1 cellular context compared by ENCODE assay signal in the genomic region with DNA sequence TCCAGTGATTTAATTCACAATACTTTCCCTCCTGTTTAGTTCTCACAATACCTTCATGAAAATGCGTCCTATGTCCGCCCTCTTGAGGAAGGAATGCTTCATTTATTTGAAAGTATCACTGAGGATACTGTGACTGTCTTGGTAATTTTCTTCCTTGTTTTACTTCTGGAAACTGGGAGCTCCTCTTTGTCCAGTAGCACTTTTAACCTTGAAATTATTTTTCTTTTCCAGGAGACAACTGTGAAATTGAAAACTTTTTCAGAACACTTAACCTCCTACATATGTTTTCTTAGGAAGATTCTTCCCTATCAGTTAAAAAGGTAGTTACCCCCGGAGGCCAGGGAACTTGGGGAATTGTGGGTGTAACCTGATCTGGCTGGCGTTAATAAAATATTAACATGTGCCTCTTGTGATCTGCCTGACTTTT.
TF ChIP-seq lines count a peak whose summit lies in the region.

No MANE protein-coding gene starts in this region.

TF ChIP-seq in HepG2, 621 proteins besides CTCF, POLR2A, EP300 and RAD21 (continued from another document and continues in another):
- TF ChIP-seq, protein P1, sequence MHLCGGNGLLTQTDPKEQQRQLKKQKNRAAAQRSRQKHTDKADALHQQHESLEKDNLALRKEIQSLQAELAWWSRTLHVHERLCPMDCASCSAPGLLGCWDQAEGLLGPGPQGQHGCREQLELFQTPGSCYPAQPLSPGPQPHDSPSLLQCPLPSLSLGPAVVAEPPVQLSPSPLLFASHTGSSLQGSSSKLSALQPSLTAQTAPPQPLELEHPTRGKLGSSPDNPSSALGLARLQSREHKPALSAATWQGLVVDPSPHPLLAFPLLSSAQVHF (CRISPR knock-in tag; IDR thresholded peaks at IDR 0.05), result no peak
- TF ChIP-seq, protein P2, sequence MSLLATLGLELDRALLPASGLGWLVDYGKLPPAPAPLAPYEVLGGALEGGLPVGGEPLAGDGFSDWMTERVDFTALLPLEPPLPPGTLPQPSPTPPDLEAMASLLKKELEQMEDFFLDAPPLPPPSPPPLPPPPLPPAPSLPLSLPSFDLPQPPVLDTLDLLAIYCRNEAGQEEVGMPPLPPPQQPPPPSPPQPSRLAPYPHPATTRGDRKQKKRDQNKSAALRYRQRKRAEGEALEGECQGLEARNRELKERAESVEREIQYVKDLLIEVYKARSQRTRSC (CRISPR knock-in tag; IDR thresholded peaks at IDR 0.05; ENCODE audit: low read depth), result no peak
- TF ChIP-seq NFYB (CRISPR knock-in tag; IDR thresholded peaks at IDR 0.05), result no peak
- TF ChIP-seq HMGA1 (CRISPR knock-in tag; conservative IDR thresholded peaks at IDR 0.05), result no peak
- TF ChIP-seq ZBTB21 (CRISPR knock-in tag; IDR thresholded peaks at IDR 0.05), result no peak
- TF ChIP-seq SOX5 (CRISPR knock-in tag; IDR thresholded peaks at IDR 0.05; ENCODE audit: borderline replicate concordance), result 0 out of 2 replicates have a peak, but pooled peaks have one; percentile 7
- no peak for TF ChIP-seq SOX6 (IDR thresholded peaks at IDR 0.05)
- TF ChIP-seq SOX6 (CRISPR knock-in tag; IDR thresholded peaks at IDR 0.05), result no peak
- no peak for TF ChIP-seq NFATC3 (CRISPR knock-in tag; IDR thresholded peaks at IDR 0.05)
- TF ChIP-seq ZNF263 (CRISPR knock-in tag; IDR thresholded peaks at IDR 0.05), result no peak
- TF ChIP-seq, protein P3, sequence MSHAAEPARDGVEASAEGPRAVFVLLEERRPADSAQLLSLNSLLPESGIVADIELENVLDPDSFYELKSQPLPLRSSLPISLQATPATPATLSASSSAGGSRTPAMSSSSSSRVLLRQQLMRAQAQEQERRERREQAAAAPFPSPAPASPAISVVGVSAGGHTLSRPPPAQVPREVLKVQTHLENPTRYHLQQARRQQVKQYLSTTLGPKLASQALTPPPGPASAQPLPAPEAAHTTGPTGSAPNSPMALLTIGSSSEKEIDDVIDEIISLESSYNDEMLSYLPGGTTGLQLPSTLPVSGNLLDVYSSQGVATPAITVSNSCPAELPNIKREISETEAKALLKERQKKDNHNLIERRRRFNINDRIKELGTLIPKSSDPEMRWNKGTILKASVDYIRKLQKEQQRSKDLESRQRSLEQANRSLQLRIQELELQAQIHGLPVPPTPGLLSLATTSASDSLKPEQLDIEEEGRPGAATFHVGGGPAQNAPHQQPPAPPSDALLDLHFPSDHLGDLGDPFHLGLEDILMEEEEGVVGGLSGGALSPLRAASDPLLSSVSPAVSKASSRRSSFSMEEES (CRISPR knock-in tag; IDR thresholded peaks at IDR 0.05), result no peak
- no peak for TF ChIP-seq HNRNPK (IDR thresholded peaks at IDR 0.05; ENCODE audit: low read depth, low read length, poor library complexity, severe bottlenecking)
- peak; percentile 64; the same call in 1 of the 2 replicates for TF ChIP-seq MIXL1 (CRISPR knock-in tag; IDR thresholded peaks at IDR 0.05)
- no peak for TF ChIP-seq HINFP (CRISPR knock-in tag; IDR thresholded peaks at IDR 0.05; ENCODE audit: low read depth)
- TF ChIP-seq, protein P4, sequence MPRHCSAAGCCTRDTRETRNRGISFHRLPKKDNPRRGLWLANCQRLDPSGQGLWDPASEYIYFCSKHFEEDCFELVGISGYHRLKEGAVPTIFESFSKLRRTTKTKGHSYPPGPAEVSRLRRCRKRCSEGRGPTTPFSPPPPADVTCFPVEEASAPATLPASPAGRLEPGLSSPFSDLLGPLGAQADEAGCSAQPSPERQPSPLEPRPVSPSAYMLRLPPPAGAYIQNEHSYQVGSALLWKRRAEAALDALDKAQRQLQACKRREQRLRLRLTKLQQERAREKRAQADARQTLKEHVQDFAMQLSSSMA (CRISPR knock-in tag; IDR thresholded peaks at IDR 0.05), result no peak
- TF ChIP-seq ZBTB1 (CRISPR knock-in tag; IDR thresholded peaks at IDR 0.05; ENCODE audit: borderline replicate concordance), result no peak
- TF ChIP-seq TEAD3 (CRISPR knock-in tag; optimal IDR thresholded peaks at IDR 0.05; ENCODE audit: borderline replicate concordance), result peak; percentile 100
- peak; percentile 22; the same call in 1 of the 2 replicates for TF ChIP-seq SAP130 (CRISPR knock-in tag; IDR thresholded peaks at IDR 0.05; ENCODE audit: low read depth)
- no peak for TF ChIP-seq ATF7-NPFF (CRISPR knock-in tag; IDR thresholded peaks at IDR 0.05; ENCODE audit: low read depth)
- no peak for TF ChIP-seq MXD4 (CRISPR knock-in tag; IDR thresholded peaks at IDR 0.05)
- no peak for TF ChIP-seq ZNF382 (CRISPR knock-in tag; IDR thresholded peaks at IDR 0.05; ENCODE audit: borderline replicate concordance)
- no peak for TF ChIP-seq SIN3A (IDR thresholded peaks at IDR 0.05; ENCODE audit: borderline replicate concordance, low read depth, low read length)
- no peak for TF ChIP-seq FOSL1 (CRISPR knock-in tag; IDR thresholded peaks at IDR 0.05; ENCODE audit: borderline replicate concordance)
- no peak for TF ChIP-seq ATF2 (CRISPR knock-in tag; IDR thresholded peaks at IDR 0.05)
- TF ChIP-seq SP5 (CRISPR knock-in tag; IDR thresholded peaks at IDR 0.05; ENCODE audit: borderline replicate concordance, low read depth), result no peak
- no peak for TF ChIP-seq STAT6 (CRISPR knock-in tag; IDR thresholded peaks at IDR 0.05; ENCODE audit: borderline replicate concordance)
- no peak for TF ChIP-seq IRF2 (CRISPR knock-in tag; IDR thresholded peaks at IDR 0.05)
- TF ChIP-seq GATAD2A (CRISPR knock-in tag; IDR thresholded peaks at IDR 0.05), result 0 out of 2 replicates have a peak, but pooled peaks have one; percentile 42
- TF ChIP-seq MED13 (CRISPR knock-in tag; IDR thresholded peaks at IDR 0.05), result no peak
- TF ChIP-seq PHF8 (CRISPR knock-in tag; IDR thresholded peaks at IDR 0.05), result no peak
- no peak for TF ChIP-seq ZNF512B (CRISPR knock-in tag; IDR thresholded peaks at IDR 0.05; ENCODE audit: borderline replicate concordance)
- TF ChIP-seq, protein P5, sequence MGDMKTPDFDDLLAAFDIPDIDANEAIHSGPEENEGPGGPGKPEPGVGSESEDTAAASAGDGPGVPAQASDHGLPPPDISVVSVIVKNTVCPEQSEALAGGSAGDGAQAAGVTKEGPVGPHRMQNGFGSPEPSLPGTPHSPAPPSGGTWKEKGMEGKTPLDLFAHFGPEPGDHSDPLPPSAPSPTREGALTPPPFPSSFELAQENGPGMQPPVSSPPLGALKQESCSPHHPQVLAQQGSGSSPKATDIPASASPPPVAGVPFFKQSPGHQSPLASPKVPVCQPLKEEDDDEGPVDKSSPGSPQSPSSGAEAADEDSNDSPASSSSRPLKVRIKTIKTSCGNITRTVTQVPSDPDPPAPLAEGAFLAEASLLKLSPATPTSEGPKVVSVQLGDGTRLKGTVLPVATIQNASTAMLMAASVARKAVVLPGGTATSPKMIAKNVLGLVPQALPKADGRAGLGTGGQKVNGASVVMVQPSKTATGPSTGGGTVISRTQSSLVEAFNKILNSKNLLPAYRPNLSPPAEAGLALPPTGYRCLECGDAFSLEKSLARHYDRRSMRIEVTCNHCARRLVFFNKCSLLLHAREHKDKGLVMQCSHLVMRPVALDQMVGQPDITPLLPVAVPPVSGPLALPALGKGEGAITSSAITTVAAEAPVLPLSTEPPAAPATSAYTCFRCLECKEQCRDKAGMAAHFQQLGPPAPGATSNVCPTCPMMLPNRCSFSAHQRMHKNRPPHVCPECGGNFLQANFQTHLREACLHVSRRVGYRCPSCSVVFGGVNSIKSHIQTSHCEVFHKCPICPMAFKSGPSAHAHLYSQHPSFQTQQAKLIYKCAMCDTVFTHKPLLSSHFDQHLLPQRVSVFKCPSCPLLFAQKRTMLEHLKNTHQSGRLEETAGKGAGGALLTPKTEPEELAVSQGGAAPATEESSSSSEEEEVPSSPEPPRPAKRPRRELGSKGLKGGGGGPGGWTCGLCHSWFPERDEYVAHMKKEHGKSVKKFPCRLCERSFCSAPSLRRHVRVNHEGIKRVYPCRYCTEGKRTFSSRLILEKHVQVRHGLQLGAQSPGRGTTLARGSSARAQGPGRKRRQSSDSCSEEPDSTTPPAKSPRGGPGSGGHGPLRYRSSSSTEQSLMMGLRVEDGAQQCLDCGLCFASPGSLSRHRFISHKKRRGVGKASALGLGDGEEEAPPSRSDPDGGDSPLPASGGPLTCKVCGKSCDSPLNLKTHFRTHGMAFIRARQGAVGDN (CRISPR knock-in tag; IDR thresholded peaks at IDR 0.05), result no peak
- no peak for TF ChIP-seq ZBTB3 (CRISPR knock-in tag; IDR thresholded peaks at IDR 0.05; ENCODE audit: borderline replicate concordance, low read depth)
- TF ChIP-seq SETDB1 (CRISPR knock-in tag; IDR thresholded peaks at IDR 0.05; ENCODE audit: borderline replicate concordance), result no peak
- TF ChIP-seq KDM6A (CRISPR knock-in tag; IDR thresholded peaks at IDR 0.05; ENCODE audit: low read depth), result no peak
- no peak for TF ChIP-seq BCLAF1 (IDR thresholded peaks at IDR 0.05)
